In the genomic region with DNA sequence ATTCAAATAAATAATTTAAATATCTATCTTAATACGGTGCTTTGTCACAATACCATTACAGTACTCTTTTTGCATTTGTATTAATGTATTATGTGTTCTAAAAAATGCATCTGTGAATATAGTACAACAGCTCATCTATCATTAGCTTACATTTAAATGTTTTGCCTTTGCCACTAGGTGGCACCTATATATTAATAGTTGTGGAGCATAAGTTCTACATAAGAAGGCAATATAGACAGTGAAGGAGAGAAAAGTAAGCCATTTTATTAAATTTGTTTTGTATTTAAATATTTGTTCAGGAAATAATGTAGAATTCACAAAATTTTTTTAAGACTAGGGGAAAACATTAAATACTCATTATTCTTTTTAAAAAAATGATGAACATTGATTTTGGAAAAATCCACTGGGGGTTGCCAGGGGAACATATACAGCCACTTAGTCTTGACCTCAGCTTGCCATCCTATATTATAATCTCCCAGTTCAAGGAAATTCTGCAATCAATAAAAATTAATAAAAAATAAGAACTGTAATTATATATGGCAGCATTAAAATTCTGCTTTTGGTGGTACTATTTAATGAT, we compare ENCODE assay signal across 9 cellular contexts. TPM values are rescaled to one million over a fixed set of nuclear protein-coding genes. Genes with fewer than 3 reads are reported as not detected.
DNase-seq lines count a peak whose midpoint lies in the region; ATAC-seq, FAIRE-seq and TF ChIP-seq lines count a peak whose summit lies in the region.
"Had no signal": no experiment of that assay in that cellular context is flagged by ENCODE, and none has a peak within 500 bp of the region (broad histone marks: within the 10 kb centered on the region; RNA-seq: fewer than 3 reads in every experiment).

No MANE protein-coding gene starts in this region.

- H3K9me3 ChIP-seq in breast epithelium (no peaks in the 10 kb centered on the region), ovary (no peaks in the 10 kb centered on the region)

- H3K27ac Mint-ChIP-seq in naive B cell: no peak overlapping the region

- H3K27me3 Mint-ChIP-seq in naive B cell: no peaks in the 10 kb centered on the region

- H3K9me3 Mint-ChIP-seq in naive B cell: no peaks in the 10 kb centered on the region

- DNase-seq in ACHN (peak; percentile 70), GM18507 (ENCODE audit: extremely low spot score, insufficient read length, low read depth) (no peak), NCI-H2227 treated with DMSO at 0.1 percent for 48 hours (lab: John Stamatoyannopoulos, UW) (peak; percentile 26), breast epithelium (ENCODE audit: low spot score in 2 of 2) (no peak), naive B cell (no peak), foreskin melanocyte (no peak), ovary (no peak)

- peak; percentile 78 for ATAC-seq in HG02938 (IDR thresholded peaks at IDR 0.05; ENCODE audit: unreplicated experiment)
- peak; percentile 41 to 50 for ATAC-seq in naive B cell (ENCODE audit: low read depth in 2 of 2)

- H3K27me3 ChIP-seq in breast epithelium: no peaks in the 10 kb centered on the region
- H3K27me3 ChIP-seq in ovary: no peaks in the 10 kb centered on the region

- H3K4me1 Mint-ChIP-seq in naive B cell: no peaks in the 10 kb centered on the region

- intact Hi-C loops in breast epithelium (cut with DNase I; ENCODE audit: low total_unique reads) (no loop called here), ovary (cut with DNase I) (no loop called here)

- TF ChIP-seq POLR2A in breast epithelium (IDR thresholded peaks at IDR 0.05) (no peak), ovary (IDR thresholded peaks at IDR 0.05) (no peak)

- FAIRE-seq in GM18507 (lab: Jason Lieb, UNC): peak; percentile 62
- FAIRE-seq: H1 had no signal

- peak in 2 of 3 donors; percentile 21 to 22 for TF ChIP-seq CTCF in breast epithelium (IDR thresholded peaks at IDR 0.05)
- TF ChIP-seq CTCF in ovary (IDR thresholded peaks at IDR 0.05): no peak

- H3K4me3 ChIP-seq in breast epithelium: no peak overlapping the region
- no peak overlapping the region for H3K4me3 ChIP-seq in ovary

- no peaks in the 10 kb centered on the region for H3K4me1 ChIP-seq in breast epithelium
- no peaks in the 10 kb centered on the region for H3K4me1 ChIP-seq in ovary (ENCODE audit: insufficient read depth)

- in situ Hi-C loops in ACHN (cut with HindIII; ENCODE audit: low pct_ligation_motif_present, low pct_unique_long_range_greater_than_20kb, low sequenced_read_pairs): no loop called here

- WGBS in ovary, 3 donors: 54 to 70% (median 67%) methylated on average over 1 of the region's 1 CpG

- no peaks in the 10 kb centered on the region for H3K36me3 Mint-ChIP-seq in naive B cell

- no peak overlapping the region for H3K27ac ChIP-seq in breast epithelium
- no peak overlapping the region for H3K27ac ChIP-seq in ovary

- H3K4me3 Mint-ChIP-seq in naive B cell: no peak overlapping the region

- no peaks in the 10 kb centered on the region for H3K36me3 ChIP-seq in breast epithelium
- H3K36me3 ChIP-seq in ovary: no peaks in the 10 kb centered on the region

- no peak for TF ChIP-seq EP300 in ovary (IDR thresholded peaks at IDR 0.05)

RNA-seq across cellular contexts. Expression of a gene that starts 9.8 kb away (rescaled TPM):
- total RNA-seq in breast epithelium (not detected), ovary (not detected)
- polyA plus RNA-seq in naive B cell (ENCODE audit: low read depth in 6 of 6) (not detected), ovary (not detected)
- total RNA-seq: H1 had no signal
- polyA plus RNA-seq: H1 had no signal

RNA-seq across cellular contexts. Expression of a gene that starts 59.6 kb away (rescaled TPM):
- total RNA-seq in breast epithelium: not detected
- polyA plus RNA-seq in naive B cell (ENCODE audit: low read depth in 6 of 6): not detected
- total RNA-seq in ovary: under 1 TPM in 1 of 7 donors, not detected in 6; 0.24 TPM
- polyA plus RNA-seq in ovary: under 1 TPM; 0.16 to 0.43 TPM
- total RNA-seq: H1 had no signal
- polyA plus RNA-seq: H1 had no signal

Comparison
In these comparisons a context has a peak if more than half of its experiments do, and no peak if none do; other contexts are left out.
1. DNase-seq: peak in ACHN (single experiment) and NCI-H2227 treated with DMSO at 0.1 percent for 48 hours (single experiment); none in GM18507 (single experiment), breast epithelium (0 of 2), naive B cell (single experiment), foreskin melanocyte (single experiment) and ovary (0 of 5).
2. CTCF ChIP-seq: peak in breast epithelium (2 of 3); none in ovary (0 of 3).